ENCODE assay signal across 1 cellular context in genomic region chr10:96319754-96320514, GRCh38.
TF ChIP-seq lines count a peak whose summit lies in the region.

No MANE protein-coding gene starts in this region.

TF ChIP-seq in K562, 482 proteins besides CTCF, POLR2A, EP300 and RAD21:
- TF ChIP-seq CUX1 (CRISPR knock-in tag; IDR thresholded peaks at IDR 0.05) (no peak), SRSF3 (IDR thresholded peaks at IDR 0.05; ENCODE audit: insufficient read depth, low read length) (no peak), NFE2L1 (tag; IDR thresholded peaks at IDR 0.05; ENCODE audit: borderline replicate concordance, low read depth) (peak; percentile 83), IRF1 (CRISPR knock-in tag; IDR thresholded peaks at IDR 0.05; ENCODE audit: borderline replicate concordance) (no peak), CTCFL (IDR thresholded peaks at IDR 0.05; ENCODE audit: borderline replicate concordance, insufficient read depth, low read depth, low read length, poor library complexity, severe bottlenecking) (no peak), ZNF274 (IDR thresholded peaks at IDR 0.05; ENCODE audit: borderline replicate concordance, low read depth, low read length) (no peak), MAFK (IDR thresholded peaks at IDR 0.05; ENCODE audit: low read length) (peak; percentile 84), NFE2 (IDR thresholded peaks at IDR 0.05; ENCODE audit: low read depth) (peak; percentile 80), DIDO1 (tag; IDR thresholded peaks at IDR 0.05; ENCODE audit: low read depth) (no peak), BACH1 (tag; IDR thresholded peaks at IDR 0.05) (peak; percentile 78; the same call in 1 of the 2 replicates), MAFF (IDR thresholded peaks at IDR 0.05; ENCODE audit: low read length) (peak; percentile 86), MAFG (tag; conservative IDR thresholded peaks at IDR 0.05) (peak; percentile 96), HMBOX1 (IDR thresholded peaks at IDR 0.05) (no peak), ZNF316 (IDR thresholded peaks at IDR 0.05) (peak; percentile 91), C11orf30 (IDR thresholded peaks at IDR 0.05; ENCODE audit: low read depth) (peak; percentile 90)
